Comparison of ENCODE assay signal across 24 cellular contexts in the genomic region with DNA sequence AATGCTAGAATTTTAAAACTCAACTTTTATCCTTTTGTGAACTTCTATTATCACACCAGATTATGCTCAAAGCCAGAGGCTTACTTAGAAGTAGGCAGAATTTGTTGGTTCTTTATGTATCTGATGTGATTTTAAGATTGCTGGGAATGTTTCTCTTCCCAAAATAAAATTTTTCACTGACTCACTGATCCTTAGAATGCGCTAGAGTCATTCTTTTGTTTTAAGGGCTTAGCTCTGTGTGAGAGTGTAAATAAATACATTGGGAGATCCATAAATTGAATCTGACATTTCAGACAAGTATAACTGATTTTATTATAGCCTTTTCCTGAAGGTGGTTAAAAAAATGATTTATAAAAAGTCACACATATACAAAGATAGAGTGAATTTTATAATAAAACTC.
DNase-seq lines count a peak whose midpoint lies in the region; ATAC-seq and TF ChIP-seq lines count a peak whose summit lies in the region.
"Had no signal": no experiment of that assay in that cellular context is flagged by ENCODE, and none has a peak within 500 bp of the region (broad histone marks: within the 10 kb centered on the region; RNA-seq: fewer than 3 reads in every experiment).

No MANE protein-coding gene starts in this region.

- peaks cover 8% of the 10 kb centered on the region for H3F3A ChIP-seq in SK-N-SH (replicated peaks; ENCODE audit: insufficient read depth)
- H3F3A ChIP-seq in smooth muscle cell (ENCODE audit: low read depth), result no peaks in the 10 kb centered on the region

- H2AFZ ChIP-seq in SK-N-SH (ENCODE audit: low read depth) (no peak overlapping the region), smooth muscle cell (ENCODE audit: low read depth) (no peak overlapping the region)
- H2AFZ ChIP-seq: hepatocyte had no signal

- H3K4me2 ChIP-seq in SK-N-SH, result no peak overlapping the region
- no peak overlapping the region for H3K4me2 ChIP-seq in smooth muscle cell
- H3K4me2 ChIP-seq: hepatocyte had no signal

- H3K27ac ChIP-seq in SK-N-SH (ENCODE audit: low read depth in 2 of 2, low read length in 1 of 2) (peak overlapping the region in 1 of 2 experiments; percentile 1; a peak in 1 of 4 replicates), smooth muscle cell (ENCODE audit: low read depth) (peak overlapping the region; percentile 44)
- H3K27ac ChIP-seq: hepatocyte, tibial nerve had no signal

- H3K79me2 ChIP-seq in SK-N-SH (ENCODE audit: insufficient read depth) (no peaks in the 10 kb centered on the region), smooth muscle cell (ENCODE audit: low read depth) (no peaks in the 10 kb centered on the region)
- H3K79me2 ChIP-seq: hepatocyte had no signal

- POLR2A ChIA-PET in SK-N-SH (lab: Yijun Ruan, JAX), result no interaction called here

- CTCF ChIA-PET in SK-N-SH (lab: Yijun Ruan, JAX), result no interaction called here

- H3K4me1 ChIP-seq in SK-N-SH (ENCODE audit: control insufficient read depth in 1 of 2, insufficient read depth in 2 of 2, low read depth in 1 of 2, low read length in 1 of 2) (peaks cover 0 to 11% of the 10 kb centered on the region in 2 experiments; a peak in 2 of 4 replicates), smooth muscle cell (ENCODE audit: low read depth) (peaks cover 11% of the 10 kb centered on the region)

- H3K9me2 ChIP-seq in SK-N-SH, result no peaks in the 10 kb centered on the region

- H4K20me1 ChIP-seq in SK-N-SH (ENCODE audit: insufficient read depth), result no peaks in the 10 kb centered on the region
- no peaks in the 10 kb centered on the region for H4K20me1 ChIP-seq in smooth muscle cell (ENCODE audit: low read depth)

- H3K9ac ChIP-seq in SK-N-SH (no peak overlapping the region), smooth muscle cell (ENCODE audit: low read depth) (no peak overlapping the region)

- no peaks in the 10 kb centered on the region for H3K9me3 ChIP-seq in SK-N-SH
- no peaks in the 10 kb centered on the region for H3K9me3 ChIP-seq in smooth muscle cell (replicated peaks; ENCODE audit: low read depth)
- H3K9me3 ChIP-seq: tibial nerve had no signal

- TF ChIP-seq CTCF in SK-N-SH (IDR thresholded peaks at IDR 0.05), result no peak
- TF ChIP-seq CTCF in fibroblast of the aortic adventitia (IDR thresholded peaks at IDR 0.05; ENCODE audit: insufficient read depth, low read length), result no peak
- no peak for TF ChIP-seq CTCF in smooth muscle cell (IDR thresholded peaks at IDR 0.05; ENCODE audit: borderline replicate concordance, insufficient read depth, poor library complexity, severe bottlenecking)

- H3K36me3 ChIP-seq in SK-N-SH (replicated peaks in 1 of 2; ENCODE audit: control insufficient read depth in 1 of 2, insufficient read depth in 2 of 2, low read length in 1 of 2), result peaks cover 0 to 11% of the 10 kb centered on the region in 2 experiments
- H3K36me3 ChIP-seq in smooth muscle cell (ENCODE audit: low read depth), result no peaks in the 10 kb centered on the region
- H3K36me3 ChIP-seq: tibial nerve had no signal

- no peak for TF ChIP-seq RAD21 in SK-N-SH (IDR thresholded peaks at IDR 0.05; ENCODE audit: low read length)

- no peaks in the 10 kb centered on the region for H3K27me3 ChIP-seq in SK-N-SH (ENCODE audit: insufficient read depth)
- no peaks in the 10 kb centered on the region for H3K27me3 ChIP-seq in smooth muscle cell (ENCODE audit: low read depth)
- H3K27me3 ChIP-seq: dorsolateral prefrontal cortex, hepatocyte, tibial nerve had no signal

- H3K4me3 ChIP-seq in SK-N-SH (ENCODE audit: low read depth in 2 of 2, low read length in 1 of 2) (no peak overlapping the region), fibroblast of the aortic adventitia (ENCODE audit: low read depth, low read length) (no peak overlapping the region), smooth muscle cell (no peak overlapping the region)
- H3K4me3 ChIP-seq: dorsolateral prefrontal cortex, hepatocyte, K562, tibial nerve had no signal

- 98% methylated on average over 1 of the region's 1 CpG for WGBS in SK-N-SH (ENCODE audit: low lambda C conversion rate)
- WGBS in smooth muscle cell (ENCODE audit: low lambda C conversion rate), result 59% methylated on average over 1 of the region's 1 CpG

- no peak for TF ChIP-seq EP300 in SK-N-SH (IDR thresholded peaks at IDR 0.05; ENCODE audit: borderline replicate concordance in 1 of 2, low read depth in 1 of 2, low read length in 1 of 2)

- DNase-seq in SK-N-SH (no peak), astrocyte of the hippocampus (ENCODE audit: low read depth, low spot score) (peak; percentile 12), fibroblast of the aortic adventitia (ENCODE audit: low read depth) (peak; percentile 37), smooth muscle cell (lab: John Stamatoyannopoulos, UW; ENCODE audit: unreplicated experiment) (no peak), NCI-H1092 (lab: John Stamatoyannopoulos, UW) (no peak), SK-N-DZ (ENCODE audit: low spot score) (no peak)
- DNase-seq: activated B cell treated with CpG ODN at 0.5 μM for 24 hours; activated CD8-positive, alpha-beta T cell treated with anti-CD3 and anti-CD28 coated beads for 36 hours; activated naive CD4-positive, alpha-beta T cell treated with anti-CD3 and anti-CD28 coated beads, Interleukin-2, amount 50 U/mL, for 16 hours; activated T-cell treated with anti-CD3 and anti-CD28 coated beads, Interleukin-2, amount 50 U/mL, for 24 hours; C1 segment of cervical spinal cord; dorsolateral prefrontal cortex; kidney; NCI-H2029; NCI-H446 treated with DMSO at 0.1 percent for 48 hours; nephron progenitor cell; retina; stimulated activated naive B cell treated with anti-CD40 and anti-IgM and Interleukin-4, amounts not matched to agents 10 μg/mL and 1 μg/mL and 100 μg/mL, for 72 hours had no signal

- ATAC-seq in SK-N-SH treated with all-trans-retinoic acid at 6 μM for 48 hours, result 0 out of 3 replicates have a peak, but pooled peaks have one; percentile 19
- no peak for ATAC-seq in HG03571 (IDR thresholded peaks at IDR 0.05; ENCODE audit: unreplicated experiment)
- ATAC-seq: activated CD8-positive, alpha-beta T cell treated with anti-CD3 and anti-CD28 coated beads for 36 hours; K562; Right ventricle myocardium inferior; stimulated activated naive B cell treated with anti-CD40 and anti-IgM and Interleukin-4, amounts not matched to agents 10 μg/mL and 1 μg/mL and 100 μg/mL, for 72 hours had no signal

TF ChIP-seq in SK-N-SH treated with all-trans-retinoic acid at 6 μM for 48 hours, 23 proteins besides CTCF, POLR2A, EP300 and RAD21:
- TF ChIP-seq ZFP30 (CRISPR knock-in tag; IDR thresholded peaks at IDR 0.05) (no peak), BACH2 (CRISPR knock-in tag; IDR thresholded peaks at IDR 0.05; ENCODE audit: borderline replicate concordance) (no peak), TCF4 (CRISPR knock-in tag; IDR thresholded peaks at IDR 0.05; ENCODE audit: borderline replicate concordance) (no peak), GLIS3 (CRISPR knock-in tag; IDR thresholded peaks at IDR 0.05) (no peak), TOX (CRISPR knock-in tag; IDR thresholded peaks at IDR 0.05; ENCODE audit: borderline replicate concordance) (no peak), RARB (CRISPR knock-in tag; IDR thresholded peaks at IDR 0.05) (no peak), PPARA (CRISPR knock-in tag; IDR thresholded peaks at IDR 0.05; ENCODE audit: borderline replicate concordance) (no peak), ESRRG (CRISPR knock-in tag; IDR thresholded peaks at IDR 0.05) (no peak), CSDC2 (CRISPR knock-in tag; IDR thresholded peaks at IDR 0.05) (no peak), ARNTL (CRISPR knock-in tag; IDR thresholded peaks at IDR 0.05; ENCODE audit: borderline replicate concordance, low read depth) (no peak), ZFP3 (CRISPR knock-in tag; IDR thresholded peaks at IDR 0.05) (no peak)

TF ChIP-seq in SK-N-SH, 30 proteins besides CTCF, POLR2A, EP300 and RAD21:
- TF ChIP-seq TAF1 (IDR thresholded peaks at IDR 0.05; ENCODE audit: borderline replicate concordance, low read depth, low read length), result no peak
- TF ChIP-seq NFIC (IDR thresholded peaks at IDR 0.05; ENCODE audit: borderline replicate concordance), result no peak
- TF ChIP-seq GATA2 (CRISPR knock-in tag; IDR thresholded peaks at IDR 0.05), result no peak
- no peak for TF ChIP-seq SMC3 (IDR thresholded peaks at IDR 0.05; ENCODE audit: low read depth, low read length)
- no peak for TF ChIP-seq MEF2A (IDR thresholded peaks at IDR 0.05; ENCODE audit: borderline replicate concordance, low read depth)
- no peak for TF ChIP-seq MAX (IDR thresholded peaks at IDR 0.05; ENCODE audit: low read depth)
- no peak for TF ChIP-seq CHD2 (IDR thresholded peaks at IDR 0.05; ENCODE audit: low read length, partially characterized antibody)
- TF ChIP-seq RXRA (IDR thresholded peaks at IDR 0.05; ENCODE audit: borderline replicate concordance, low read depth), result no peak
- TF ChIP-seq, protein P1, sequence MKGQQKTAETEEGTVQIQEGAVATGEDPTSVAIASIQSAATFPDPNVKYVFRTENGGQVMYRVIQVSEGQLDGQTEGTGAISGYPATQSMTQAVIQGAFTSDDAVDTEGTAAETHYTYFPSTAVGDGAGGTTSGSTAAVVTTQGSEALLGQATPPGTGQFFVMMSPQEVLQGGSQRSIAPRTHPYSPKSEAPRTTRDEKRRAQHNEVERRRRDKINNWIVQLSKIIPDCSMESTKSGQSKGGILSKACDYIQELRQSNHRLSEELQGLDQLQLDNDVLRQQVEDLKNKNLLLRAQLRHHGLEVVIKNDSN (IDR thresholded peaks at IDR 0.05; ENCODE audit: borderline replicate concordance, low read depth), result no peak
- TF ChIP-seq NRF1 (IDR thresholded peaks at IDR 0.05; ENCODE audit: low read depth, low read length), result no peak

Comparison
In these comparisons a context has a peak if more than half of its experiments do, and no peak if none do; other contexts are left out.
1. DNase-seq: peak in astrocyte of the hippocampus (single experiment) and fibroblast of the aortic adventitia (single experiment); none in SK-N-SH (single experiment), smooth muscle cell (single experiment), NCI-H1092 (single experiment) and SK-N-DZ (single experiment).